7 cellular contexts compared by ENCODE assay signal in genomic region chr1:70966018-70966638, GRCh38.
DNase-seq lines count a peak whose midpoint lies in the region; ATAC-seq and TF ChIP-seq lines count a peak whose summit lies in the region.

No MANE protein-coding gene starts in this region.

- no peak overlapping the region for H3K27ac ChIP-seq in RWPE1

- POLR2A ChIA-PET in RWPE1 (lab: Yijun Ruan, JAX; ENCODE audit: low non-redundant PET), result no interaction called here

- no peak overlapping the region for H3K4me3 Mint-ChIP-seq in mesothelial cell of epicardium

- ATAC-seq in HG02678 (IDR thresholded peaks at IDR 0.05; ENCODE audit: unreplicated experiment) (peak; percentile 69), left lobe of liver (no peak), GM19324 (IDR thresholded peaks at IDR 0.05; ENCODE audit: low FRiP score, unreplicated experiment) (no peak)

- no peaks in the 10 kb centered on the region for H3K36me3 Mint-ChIP-seq in mesothelial cell of epicardium

- DNase-seq in GM13976 (ENCODE audit: low spot score), result peak; percentile 13
- DNase-seq in RWPE1 (ENCODE audit: low spot score), result peak; percentile 4
- no peak for DNase-seq in mesothelial cell of epicardium (ENCODE audit: low spot score in 2 of 2, unreplicated experiment in 2 of 2)
- no peak for DNase-seq in mucosa of gallbladder (ENCODE audit: low spot score)
- DNase-seq in left lobe of liver (ENCODE audit: low spot score), result no peak

- H3K4me1 Mint-ChIP-seq in mesothelial cell of epicardium, result peaks cover 1% of the 10 kb centered on the region

- H3K27ac Mint-ChIP-seq in mesothelial cell of epicardium, result no peak overlapping the region

- in situ Hi-C loops in GM13976 (cut with MboI; ENCODE audit: low sequenced_read_pairs, unreplicated experiment), result no loop called here

- CTCF ChIA-PET in RWPE1 (lab: Yijun Ruan, JAX), result interaction anchor here (0.6 to 1.6 kb wide), 6 partner anchors 10 to 933 kb away, joined by 3 to 6 read pairs (median 4); no protein-coding TSS in a partner anchor

- TF ChIP-seq CTCF in GM13976 (IDR thresholded peaks at IDR 0.05; ENCODE audit: borderline replicate concordance, control extremely low read depth, extremely low read depth, insufficient read depth, missing control alignments), result no peak
- TF ChIP-seq CTCF in RWPE1 (conservative IDR thresholded peaks at IDR 0.05; ENCODE audit: low read depth), result peak; percentile 21
- TF ChIP-seq CTCF in mesothelial cell of epicardium (IDR thresholded peaks at IDR 0.05; ENCODE audit: unreplicated experiment), result peak; percentile 84

- peaks cover 4% of the 10 kb centered on the region for H3K27me3 Mint-ChIP-seq in mesothelial cell of epicardium (ENCODE audit: low read depth)

- peaks cover 14% of the 10 kb centered on the region for H3K9me3 Mint-ChIP-seq in mesothelial cell of epicardium

Comparison
In these comparisons a context has a peak if more than half of its experiments do, and no peak if none do; other contexts are left out.
1. DNase-seq: peak in GM13976 (single experiment) and RWPE1 (single experiment); none in mesothelial cell of epicardium (0 of 2), mucosa of gallbladder (single experiment) and left lobe of liver (single experiment).